ENCODE assay signal across 9 cellular contexts in genomic region chr11:36041988-36042606, GRCh38.
DNase-seq lines count a peak whose midpoint lies in the region; ATAC-seq and TF ChIP-seq lines count a peak whose summit lies in the region.
"Had no signal": no experiment of that assay in that cellular context is flagged by ENCODE, and none has a peak within 500 bp of the region (broad histone marks: within the 10 kb centered on the region; RNA-seq: fewer than 3 reads in every experiment).

No MANE protein-coding gene starts in this region.

- no peaks in the 10 kb centered on the region for H3K9me3 ChIP-seq in left ventricle myocardium inferior (replicated peaks)
- no peaks in the 10 kb centered on the region for H3K9me3 ChIP-seq in naive thymus-derived CD4-positive, alpha-beta T cell (ENCODE audit: control insufficient read depth in 2 of 3, low read length in 3 of 3)
- H3K9me3 ChIP-seq: ovary had no signal

- POLR2A ChIA-PET in naive thymus-derived CD4-positive, alpha-beta T cell (lab: Charles Lee): no interaction called here

- H3K36me3 ChIP-seq in left ventricle myocardium inferior: no peaks in the 10 kb centered on the region
- no peaks in the 10 kb centered on the region for H3K36me3 ChIP-seq in naive thymus-derived CD4-positive, alpha-beta T cell (ENCODE audit: control insufficient read depth in 2 of 3, insufficient read depth in 3 of 3, low read length in 3 of 3)
- H3K36me3 ChIP-seq: ovary had no signal

- no peak overlapping the region for H3K4me3 ChIP-seq in left ventricle myocardium inferior
- H3K4me3 ChIP-seq in fibroblast of the aortic adventitia (ENCODE audit: low read depth, low read length): no peak overlapping the region
- H3K4me3 ChIP-seq in naive thymus-derived CD4-positive, alpha-beta T cell (ENCODE audit: low read length): no peak overlapping the region
- H3K4me3 ChIP-seq: ovary had no signal

- H3K4me3 Mint-ChIP-seq in naive thymus-derived CD4-positive, alpha-beta T cell: no peak overlapping the region
- no peak overlapping the region for H3K4me3 Mint-ChIP-seq in activated T-helper 17 cell treated with anti-CD3 and anti-CD28 coated beads, Interleukin-2, amount 50 U/mL, for 72 hours

- ATAC-seq in Right ventricle myocardium superior (ENCODE audit: poor library complexity) (no peak), GM21423 (IDR thresholded peaks at IDR 0.05; ENCODE audit: unreplicated experiment) (no peak)
- ATAC-seq in naive thymus-derived CD4-positive, alpha-beta T cell: no peak
- ATAC-seq in activated T-helper 17 cell treated with anti-CD3 and anti-CD28 coated beads, Interleukin-2, amount 50 U/mL, for 72 hours (replicated peaks): no peak

- intact Hi-C loops in left ventricle myocardium inferior (cut with micrococcal nuclease) (no loop called here), Right ventricle myocardium superior (cut with DNase I) (no loop called here)
- intact Hi-C loops in naive thymus-derived CD4-positive, alpha-beta T cell (cut with micrococcal nuclease): loop anchor here (1.0 to 5.0 kb wide), 4 partner anchors 224 to 451 kb away; partner anchors contain the start of gene FJX1 (in 1 of the 2)

- H3K4me1 Mint-ChIP-seq in naive thymus-derived CD4-positive, alpha-beta T cell: no peaks in the 10 kb centered on the region
- no peaks in the 10 kb centered on the region for H3K4me1 Mint-ChIP-seq in activated T-helper 17 cell treated with anti-CD3 and anti-CD28 coated beads, Interleukin-2, amount 50 U/mL, for 72 hours

- H3K9me3 Mint-ChIP-seq in naive thymus-derived CD4-positive, alpha-beta T cell: peaks cover 0 to 6% (median 0%) of the 10 kb centered on the region in 11 donors
- peaks cover 6% of the 10 kb centered on the region for H3K9me3 Mint-ChIP-seq in activated T-helper 17 cell treated with anti-CD3 and anti-CD28 coated beads, Interleukin-2, amount 50 U/mL, for 72 hours

- CTCF ChIA-PET in naive thymus-derived CD4-positive, alpha-beta T cell (lab: Charles Lee): no interaction called here

- no peaks in the 10 kb centered on the region for H3K36me3 Mint-ChIP-seq in naive thymus-derived CD4-positive, alpha-beta T cell
- no peaks in the 10 kb centered on the region for H3K36me3 Mint-ChIP-seq in activated T-helper 17 cell treated with anti-CD3 and anti-CD28 coated beads, Interleukin-2, amount 50 U/mL, for 72 hours (ENCODE audit: low read depth)

- DNase-seq in left ventricle myocardium inferior (no peak), Right ventricle myocardium superior (no peak), SK-MEL-5 (ENCODE audit: low read depth, low spot score) (peak; percentile 27), fibroblast of the aortic adventitia (ENCODE audit: low read depth) (peak; percentile 50), UCSD-AML1 (lab: John Stamatoyannopoulos, UW; ENCODE audit: unreplicated experiment) (no peak)
- no peak for DNase-seq in naive thymus-derived CD4-positive, alpha-beta T cell
- DNase-seq: ovary had no signal

- peaks cover 0 to 11% (median 9%) of the 10 kb centered on the region in 5 donors for H3K27me3 Mint-ChIP-seq in naive thymus-derived CD4-positive, alpha-beta T cell
- peaks cover 10% of the 10 kb centered on the region for H3K27me3 Mint-ChIP-seq in activated T-helper 17 cell treated with anti-CD3 and anti-CD28 coated beads, Interleukin-2, amount 50 U/mL, for 72 hours

- in situ Hi-C loops in SK-MEL-5 (cut with HindIII; ENCODE audit: low pct_unique_long_range_greater_than_20kb, low sequenced_read_pairs): no loop called here

- peaks cover 3% of the 10 kb centered on the region for H3K4me1 ChIP-seq in left ventricle myocardium inferior
- no peaks in the 10 kb centered on the region for H3K4me1 ChIP-seq in naive thymus-derived CD4-positive, alpha-beta T cell (ENCODE audit: control insufficient read depth in 2 of 2, insufficient read depth in 2 of 2, low read length in 2 of 2)

- H3K27ac ChIP-seq in left ventricle myocardium inferior (replicated peaks): no peak overlapping the region
- no peak overlapping the region for H3K27ac ChIP-seq in naive thymus-derived CD4-positive, alpha-beta T cell (ENCODE audit: low read depth, low read length)
- H3K27ac ChIP-seq: ovary had no signal

- H3K27me3 ChIP-seq in left ventricle myocardium inferior (ENCODE audit: low read depth): no peaks in the 10 kb centered on the region
- no peaks in the 10 kb centered on the region for H3K27me3 ChIP-seq in naive thymus-derived CD4-positive, alpha-beta T cell (ENCODE audit: control insufficient read depth in 2 of 2, insufficient read depth in 2 of 2, low read length in 2 of 2)
- H3K27me3 ChIP-seq: ovary had no signal

- TF ChIP-seq CTCF in left ventricle myocardium inferior (IDR thresholded peaks at IDR 0.05; ENCODE audit: borderline replicate concordance) (peak; percentile 62), fibroblast of the aortic adventitia (IDR thresholded peaks at IDR 0.05; ENCODE audit: insufficient read depth, low read length) (peak; percentile 73)

- no peak overlapping the region for H3K27ac Mint-ChIP-seq in naive thymus-derived CD4-positive, alpha-beta T cell
- H3K27ac Mint-ChIP-seq in activated T-helper 17 cell treated with anti-CD3 and anti-CD28 coated beads, Interleukin-2, amount 50 U/mL, for 72 hours: no peak overlapping the region

Comparison
In these comparisons a context has a peak if more than half of its experiments do, and no peak if none do; other contexts are left out.
1. DNase-seq: peak in SK-MEL-5 (single experiment) and fibroblast of the aortic adventitia (single experiment); none in left ventricle myocardium inferior (single experiment), Right ventricle myocardium superior (single experiment), naive thymus-derived CD4-positive, alpha-beta T cell (0 of 9) and UCSD-AML1 (single experiment).
2. intact Hi-C loops: an anchor here in naive thymus-derived CD4-positive, alpha-beta T cell (1.0 to 5.0 kb wide); none called in left ventricle myocardium inferior and Right ventricle myocardium superior.